Comparison of ENCODE assay signal across 17 cellular contexts in the genomic region with DNA sequence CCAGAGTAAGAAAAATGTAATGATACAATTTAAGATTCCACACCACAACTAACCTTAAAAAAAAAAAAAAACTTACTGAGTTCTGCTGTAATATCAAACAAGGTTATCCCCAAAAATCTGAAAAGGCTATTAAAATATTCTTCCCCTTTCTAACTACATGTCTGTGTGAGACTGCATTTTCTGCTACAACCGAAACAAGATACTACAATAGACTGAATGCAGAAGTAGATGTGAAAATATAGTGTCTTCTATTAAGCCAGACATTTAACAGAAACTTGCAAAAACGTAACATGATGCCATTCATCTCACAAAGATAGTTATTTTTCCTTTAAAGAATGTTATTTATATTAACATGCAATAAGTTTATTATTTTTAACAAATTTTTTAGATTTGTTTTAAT. TPM values are rescaled to one million over a fixed set of nuclear protein-coding genes. Genes with fewer than 3 reads are reported as not detected.
"Had no signal": no experiment of that assay in that cellular context is flagged by ENCODE, and none has a peak within 500 bp of the region (broad histone marks: within the 10 kb centered on the region; RNA-seq: fewer than 3 reads in every experiment).

No MANE protein-coding gene starts in this region.

- DNase-seq: activated CD4-positive, alpha-beta T cell treated with anti-CD3 and anti-CD28 coated beads, Interleukin-2, amount 50 U/mL, for 1 hour; activated CD4-positive, CD25-positive, alpha-beta regulatory T cell; activated CD8-positive, alpha-beta memory T cell treated with anti-CD3 and anti-CD28 coated beads for 24 hours; anterior cingulate cortex; brain microvascular endothelial cell; effector memory CD8-positive, alpha-beta T cell; gastrocnemius medialis; heart right ventricle; left colon; right lobe of liver; T-helper 17 cell had no signal

- H3K4me1 ChIP-seq: gastrocnemius medialis had no signal

- H3K27me3 ChIP-seq: brain microvascular endothelial cell, gastrocnemius medialis, heart right ventricle, right lobe of liver, suprapubic skin had no signal

- H3K9me3 ChIP-seq: gastrocnemius medialis, right lobe of liver, suprapubic skin had no signal

- H3K4me3 ChIP-seq: gastrocnemius medialis, heart right ventricle, lung, right lobe of liver, suprapubic skin had no signal

- H3K27ac ChIP-seq: brain microvascular endothelial cell, epithelial cell of prostate, gastrocnemius medialis, heart right ventricle, right lobe of liver, suprapubic skin had no signal

RNA-seq across cellular contexts. Expression of a gene that starts 59.4 kb away (rescaled TPM):
- total RNA-seq: gastrocnemius medialis, left colon, lung, myocyte, omental fat pad, pulmonary artery endothelial cell, right lobe of liver, suprapubic skin had no signal
